Comparison of ENCODE assay signal across 2 cellular contexts in the genomic region with DNA sequence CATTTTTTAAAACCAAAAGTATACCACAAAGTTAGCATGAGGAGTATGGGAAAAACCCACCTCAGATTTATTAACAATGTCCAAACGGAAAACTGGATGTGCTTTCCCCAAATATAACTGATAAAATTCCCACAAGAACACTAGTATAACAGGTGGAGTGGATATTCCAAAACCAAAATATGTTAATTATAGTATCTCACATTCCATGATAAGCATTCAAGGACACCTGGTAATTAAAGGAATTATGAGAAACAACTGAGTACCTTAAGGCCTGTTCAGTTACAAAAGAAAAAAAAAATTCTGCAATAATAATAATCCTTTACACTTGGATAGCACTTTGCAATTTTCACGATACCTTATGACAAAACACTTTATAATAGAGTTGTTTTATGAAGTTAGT.
TF ChIP-seq lines count a peak whose summit lies in the region.

No MANE protein-coding gene starts in this region.

TF ChIP-seq in SK-N-SH, 30 proteins besides CTCF, POLR2A, EP300 and RAD21 (continued from another document):
- no peak for TF ChIP-seq FOSL2 (IDR thresholded peaks at IDR 0.05; ENCODE audit: borderline replicate concordance, low read depth)

TF ChIP-seq in SK-N-SH treated with all-trans-retinoic acid at 6 μM for 48 hours, 23 proteins besides CTCF, POLR2A, EP300 and RAD21 (continued from another document):
- TF ChIP-seq ARNTL (CRISPR knock-in tag; IDR thresholded peaks at IDR 0.05; ENCODE audit: borderline replicate concordance, low read depth) = no peak
- no peak for TF ChIP-seq OSR1 (CRISPR knock-in tag; IDR thresholded peaks at IDR 0.05)
- TF ChIP-seq RARB (CRISPR knock-in tag; IDR thresholded peaks at IDR 0.05) = no peak
- TF ChIP-seq ZFP3 (CRISPR knock-in tag; IDR thresholded peaks at IDR 0.05) = no peak
- TF ChIP-seq, protein P1, sequence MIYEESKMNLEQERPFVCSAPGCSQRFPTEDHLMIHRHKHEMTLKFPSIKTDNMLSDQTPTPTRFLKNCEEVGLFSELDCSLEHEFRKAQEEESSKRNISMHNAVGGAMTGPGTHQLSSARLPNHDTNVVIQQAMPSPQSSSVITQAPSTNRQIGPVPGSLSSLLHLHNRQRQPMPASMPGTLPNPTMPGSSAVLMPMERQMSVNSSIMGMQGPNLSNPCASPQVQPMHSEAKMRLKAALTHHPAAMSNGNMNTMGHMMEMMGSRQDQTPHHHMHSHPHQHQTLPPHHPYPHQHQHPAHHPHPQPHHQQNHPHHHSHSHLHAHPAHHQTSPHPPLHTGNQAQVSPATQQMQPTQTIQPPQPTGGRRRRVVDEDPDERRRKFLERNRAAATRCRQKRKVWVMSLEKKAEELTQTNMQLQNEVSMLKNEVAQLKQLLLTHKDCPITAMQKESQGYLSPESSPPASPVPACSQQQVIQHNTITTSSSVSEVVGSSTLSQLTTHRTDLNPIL (CRISPR knock-in tag; IDR thresholded peaks at IDR 0.05; ENCODE audit: low read depth) = no peak
- no peak for TF ChIP-seq CSDC2 (CRISPR knock-in tag; IDR thresholded peaks at IDR 0.05)
- no peak for TF ChIP-seq ISL1 (CRISPR knock-in tag; IDR thresholded peaks at IDR 0.05)
- TF ChIP-seq BACH2 (CRISPR knock-in tag; IDR thresholded peaks at IDR 0.05; ENCODE audit: borderline replicate concordance) = no peak
- TF ChIP-seq TCF4 (CRISPR knock-in tag; IDR thresholded peaks at IDR 0.05; ENCODE audit: borderline replicate concordance) = no peak
- TF ChIP-seq ZNF70 (CRISPR knock-in tag; IDR thresholded peaks at IDR 0.05) = no peak
- TF ChIP-seq ZC3H10 (CRISPR knock-in tag; IDR thresholded peaks at IDR 0.05) = no peak
- TF ChIP-seq, protein P2, sequence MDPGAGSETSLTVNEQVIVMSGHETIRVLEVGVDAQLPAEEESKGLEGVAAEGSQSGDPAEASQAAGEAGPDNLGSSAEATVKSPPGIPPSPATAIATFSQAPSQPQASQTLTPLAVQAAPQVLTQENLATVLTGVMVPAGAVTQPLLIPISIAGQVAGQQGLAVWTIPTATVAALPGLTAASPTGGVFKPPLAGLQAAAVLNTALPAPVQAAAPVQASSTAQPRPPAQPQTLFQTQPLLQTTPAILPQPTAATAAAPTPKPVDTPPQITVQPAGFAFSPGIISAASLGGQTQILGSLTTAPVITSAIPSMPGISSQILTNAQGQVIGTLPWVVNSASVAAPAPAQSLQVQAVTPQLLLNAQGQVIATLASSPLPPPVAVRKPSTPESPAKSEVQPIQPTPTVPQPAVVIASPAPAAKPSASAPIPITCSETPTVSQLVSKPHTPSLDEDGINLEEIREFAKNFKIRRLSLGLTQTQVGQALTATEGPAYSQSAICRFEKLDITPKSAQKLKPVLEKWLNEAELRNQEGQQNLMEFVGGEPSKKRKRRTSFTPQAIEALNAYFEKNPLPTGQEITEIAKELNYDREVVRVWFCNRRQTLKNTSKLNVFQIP (CRISPR knock-in tag; IDR thresholded peaks at IDR 0.05; ENCODE audit: borderline replicate concordance, low read depth) = no peak
